22 cellular contexts compared by ENCODE assay signal in genomic region chr6:135815216-135815615, GRCh38. TPM values are rescaled to one million over a fixed set of nuclear protein-coding genes. Genes with fewer than 3 reads are reported as not detected.
DNase-seq lines count a peak whose midpoint lies in the region; ATAC-seq, FAIRE-seq and TF ChIP-seq lines count a peak whose summit lies in the region.
"Had no signal": no experiment of that assay in that cellular context is flagged by ENCODE, and none has a peak within 500 bp of the region (broad histone marks: within the 10 kb centered on the region; RNA-seq: fewer than 3 reads in every experiment).

No MANE protein-coding gene starts in this region.

- no peak overlapping the region for H3K23ac ChIP-seq in H1 (ENCODE audit: insufficient read length)

- H3K79me1 ChIP-seq in H1 (ENCODE audit: low read depth, low read length) = no peaks in the 10 kb centered on the region

- H3K4me3 ChIP-seq in HepG2 (replicated peaks in 1 of 3; ENCODE audit: insufficient read depth in 1 of 3, low read depth in 2 of 3, low read length in 3 of 3) (no peak overlapping the region), right lobe of liver (no peak overlapping the region), H1 (ENCODE audit: extremely low read depth in 1 of 4, insufficient read depth in 2 of 4, low read depth in 3 of 4, low read length in 4 of 4) (no peak overlapping the region), OCI-LY7 (ENCODE audit: low read depth, low read length, poor library complexity, severe bottlenecking) (no peak overlapping the region)
- H3K4me3 ChIP-seq: BLaER1, GM23248 had no signal

- H3K9ac ChIP-seq in HepG2 (ENCODE audit: insufficient read depth, low read depth, low read length) = no peak overlapping the region
- H3K9ac ChIP-seq in H1 (replicated peaks in 1 of 4; ENCODE audit: extremely low read depth in 1 of 4, low read depth in 3 of 4, low read length in 3 of 4) = no peak overlapping the region
- H3K9ac ChIP-seq: BLaER1, GM23248 had no signal

- H2BK5ac ChIP-seq in H1 (ENCODE audit: low read depth, low read length) = no peak overlapping the region

- DNase-seq in HepG2 (ENCODE audit: low spot score) = no peak
- no peak for DNase-seq in right lobe of liver
- no peak for DNase-seq in H1 (ENCODE audit: low read depth in 1 of 2, low spot score in 2 of 2)
- peak; percentile 22 for DNase-seq in iPS DF 4.7 (ENCODE audit: extremely low read depth, low spot score)
- no peak for DNase-seq in activated T-cell treated with anti-CD3 and anti-CD28 coated beads, Interleukin-2, amount 50 U/mL, for 24 hours
- DNase-seq in OCI-LY7 (ENCODE audit: low spot score) = no peak
- DNase-seq in stimulated activated CD4-positive, alpha-beta T cell treated with anti-CD3 and anti-CD28 coated beads, Interleukin-1b, Interleukin-23, amount 100 ng/mL, for 48 hours = no peak
- DNase-seq in NCI-H748 treated with DMSO at 0.1 percent for 48 hours (lab: John Stamatoyannopoulos, UW) = no peak
- DNase-seq: Caco-2; CD4-positive, CD25-positive, alpha-beta regulatory T cell; CD8-positive, alpha-beta T cell; DMS153; DND-41; GM23248; HCEC 1CT had no signal

- H3K4me1 Mint-ChIP-seq in activated T-cell treated with anti-CD3 and anti-CD28 coated beads, Interleukin-2, amount 50 U/mL, for 24 hours (ENCODE audit: low read depth) = no peaks in the 10 kb centered on the region

- no peak overlapping the region for H2AFZ ChIP-seq in HepG2 (ENCODE audit: low read length)
- no peak overlapping the region for H2AFZ ChIP-seq in H1 (ENCODE audit: low read length)
- H2AFZ ChIP-seq in OCI-LY7 (ENCODE audit: low read length) = no peak overlapping the region
- H2AFZ ChIP-seq: GM23248 had no signal

- H3K56ac ChIP-seq in H1 (replicated peaks; ENCODE audit: insufficient read length, low read depth, low read length) = no peak overlapping the region

- no peaks in the 10 kb centered on the region for H3K36me3 Mint-ChIP-seq in activated T-cell treated with anti-CD3 and anti-CD28 coated beads, Interleukin-2, amount 50 U/mL, for 24 hours (ENCODE audit: low read depth)
- H3K36me3 Mint-ChIP-seq: CD4-positive, CD25-positive, alpha-beta regulatory T cell; CD8-positive, alpha-beta T cell had no signal

- TF ChIP-seq POLR2A in HepG2 (IDR thresholded peaks at IDR 0.05; ENCODE audit: insufficient read depth in 1 of 2, low read depth in 2 of 2, low read length in 2 of 2) = no peak
- TF ChIP-seq POLR2A in right lobe of liver (IDR thresholded peaks at IDR 0.05) = no peak
- no peak for TF ChIP-seq POLR2A in H1 (IDR thresholded peaks at IDR 0.05; ENCODE audit: control extremely low read depth in 1 of 2, low read depth in 2 of 2, low read length in 2 of 2)

- no peak overlapping the region for H3K4me2 ChIP-seq in HepG2 (ENCODE audit: low read depth, low read length)
- H3K4me2 ChIP-seq in H1 (ENCODE audit: insufficient read depth in 1 of 2, low read depth in 2 of 2, low read length in 2 of 2) = peak overlapping the region in 1 of 2 experiments; percentile 41; a peak in 1 of 4 replicates
- H3K4me2 ChIP-seq in OCI-LY7 (ENCODE audit: low read length) = no peak overlapping the region
- H3K4me2 ChIP-seq: BLaER1 had no signal

- 11% methylated on average over 4 of the region's 4 CpGs for WGBS in HepG2 (ENCODE audit: low lambda C conversion rate)
- WGBS in right lobe of liver (ENCODE audit: insufficient coverage, low coverage, low lambda C conversion rate, missing lambda C conversion rate) = 59% methylated on average over 4 of the region's 4 CpGs
- 44% methylated on average over 4 of the region's 4 CpGs; no CpG with 5 or more reads in 1 of the 2 experiments for WGBS in H1 (ENCODE audit: extremely low coverage in 1 of 2, insufficient coverage in 1 of 2, insufficient read length in 1 of 2, insufficient replicate concordance in 2 of 2, low coverage in 1 of 2, low lambda C conversion rate in 2 of 2, missing lambda C conversion rate in 1 of 2), 2 experiments

- H3K27ac Mint-ChIP-seq in activated T-cell treated with anti-CD3 and anti-CD28 coated beads, Interleukin-2, amount 50 U/mL, for 24 hours = no peak overlapping the region
- H3K27ac Mint-ChIP-seq: B cell; CD4-positive, CD25-positive, alpha-beta regulatory T cell; CD8-positive, alpha-beta T cell had no signal

- TF ChIP-seq RAD21 in HepG2 (CRISPR knock-in tag; IDR thresholded peaks at IDR 0.05) = no peak
- TF ChIP-seq RAD21 in H1 (IDR thresholded peaks at IDR 0.05 in 1 of 2, conservative IDR thresholded peaks at IDR 0.05 in 1 of 2; ENCODE audit: low read depth in 2 of 2, low read length in 2 of 2) = no peak

- H4K91ac ChIP-seq in H1 (replicated peaks; ENCODE audit: insufficient read length, low read length) = no peak overlapping the region

- no peak overlapping the region for H2BK15ac ChIP-seq in H1 (ENCODE audit: low read length)

- in situ Hi-C loops in HepG2 (cut with HindIII; ENCODE audit: extremely low pct_ligation_motif_present, low pct_unique_long_range_greater_than_20kb) = no loop called here

- H3K27me3 Mint-ChIP-seq in activated T-cell treated with anti-CD3 and anti-CD28 coated beads, Interleukin-2, amount 50 U/mL, for 24 hours = no peaks in the 10 kb centered on the region

- H4K5ac ChIP-seq in H1 (ENCODE audit: insufficient read length, low read depth, low read length) = no peak overlapping the region

- BruUV-seq in HepG2 (replicated peaks; lab: Mats Ljungman, UMichigan) = no TSS peak
- no TSS peak for BruUV-seq in OCI-LY7 (replicated peaks; lab: Mats Ljungman, UMichigan)

- no peak overlapping the region for H2BK12ac ChIP-seq in H1 (ENCODE audit: low read depth, low read length)

- H3K9me3 Mint-ChIP-seq in activated T-cell treated with anti-CD3 and anti-CD28 coated beads, Interleukin-2, amount 50 U/mL, for 24 hours = no peaks in the 10 kb centered on the region
- H3K9me3 Mint-ChIP-seq: CD8-positive, alpha-beta T cell had no signal

- no peak for FAIRE-seq in HepG2 (lab: Jason Lieb, UNC)
- peak; percentile 24 for FAIRE-seq in H1 (lab: Jason Lieb, UNC)
- FAIRE-seq: A204.1, G401.6, GM12892, H54 had no signal

- POLR2A ChIA-PET in HepG2 (lab: Yijun Ruan, JAX) = no interaction called here
- POLR2A ChIA-PET in H1 (lab: Charles Lee; ENCODE audit: partially characterized antibody) = no interaction called here
- POLR2A ChIA-PET in OCI-LY7 (lab: Charles Lee) = interaction anchor here (1.1 kb wide), 1 partner anchor 31 kb away, joined by 3 read pairs; no protein-coding TSS in a partner anchor

- intact Hi-C loops in HepG2 (cut with micrococcal nuclease; ENCODE audit: unreplicated experiment) (no loop called here), right lobe of liver (cut with DNase I) (no loop called here), OCI-LY7 (cut with micrococcal nuclease; ENCODE audit: unreplicated experiment) (no loop called here)

- H3K36me3 ChIP-seq in HepG2 (replicated peaks in 1 of 2; ENCODE audit: control insufficient read depth in 1 of 2, insufficient read depth in 2 of 2, low read length in 2 of 2) (no peaks in the 10 kb centered on the region), right lobe of liver (peaks cover 0 to 6% (median 2%) of the 10 kb centered on the region in 4 donors), H1 (ENCODE audit: control insufficient read depth in 2 of 4, insufficient read depth in 4 of 4, low read length in 3 of 4) (no peaks in the 10 kb centered on the region), OCI-LY7 (ENCODE audit: insufficient read depth, low read length) (no peaks in the 10 kb centered on the region)
- H3K36me3 ChIP-seq: BLaER1 had no signal

- ATAC-seq in HepG2 (no peak), right lobe of liver (no peak)
- ATAC-seq: CD8-positive, alpha-beta T cell had no signal

- CTCF ChIA-PET in HepG2 (lab: Yijun Ruan, JAX; ENCODE audit: low intra/inter-chr PET ratio, low total read pairs) (no interaction called here), H1 (lab: Charles Lee; ENCODE audit: partially characterized antibody) (interaction anchor here (0.7 kb wide), 1 partner anchor 123 kb away, joined by 3 read pairs; no protein-coding TSS in a partner anchor), OCI-LY7 (lab: Charles Lee; ENCODE audit: unreplicated experiment) (no interaction called here)

- TF ChIP-seq EP300 in HepG2 (IDR thresholded peaks at IDR 0.05; ENCODE audit: low read depth in 2 of 2, low read length in 2 of 2) = no peak
- no peak for TF ChIP-seq EP300 in HepG2 (CRISPR knock-in tag; IDR thresholded peaks at IDR 0.05; ENCODE audit: borderline replicate concordance)
- no peak for TF ChIP-seq EP300 in H1 (IDR thresholded peaks at IDR 0.05; ENCODE audit: borderline replicate concordance in 1 of 2, low read depth in 2 of 2, low read length in 2 of 2)

- H3K27me3 ChIP-seq in HepG2 (ENCODE audit: control insufficient read depth in 1 of 2, insufficient read depth in 2 of 2, low read length in 2 of 2) (no peaks in the 10 kb centered on the region; a peak in 1 of 5 replicates), right lobe of liver (no peaks in the 10 kb centered on the region), H1 (replicated peaks in 1 of 4; ENCODE audit: control insufficient read depth in 3 of 4, extremely low read depth in 1 of 4, insufficient read depth in 3 of 4, low read length in 3 of 4) (no peaks in the 10 kb centered on the region)
- H3K27me3 ChIP-seq: BLaER1 had no signal

- H3K4me3 Mint-ChIP-seq in activated T-cell treated with anti-CD3 and anti-CD28 coated beads, Interleukin-2, amount 50 U/mL, for 24 hours = no peak overlapping the region
- H3K4me3 Mint-ChIP-seq: B cell; CD4-positive, CD25-positive, alpha-beta regulatory T cell; CD8-positive, alpha-beta T cell had no signal

- no peak overlapping the region for H2BK120ac ChIP-seq in H1 (replicated peaks; ENCODE audit: low read depth, low read length)

- H3K23me2 ChIP-seq in H1 (ENCODE audit: low read depth, low read length) = no peaks in the 10 kb centered on the region

- H3K9me3 ChIP-seq in HepG2 (ENCODE audit: low read length) (no peaks in the 10 kb centered on the region), right lobe of liver (no peaks in the 10 kb centered on the region), H1 (ENCODE audit: insufficient read depth in 2 of 2, low read depth in 1 of 2, low read length in 1 of 2) (no peaks in the 10 kb centered on the region), OCI-LY7 (ENCODE audit: low read length) (no peaks in the 10 kb centered on the region)
- H3K9me3 ChIP-seq: BLaER1, Caco-2 had no signal

- no peak overlapping the region for H3K18ac ChIP-seq in H1 (ENCODE audit: extremely low read depth, low read length)

- H3K27ac ChIP-seq in HepG2 (ENCODE audit: extremely low read length, insufficient read depth, low read length) = no peak overlapping the region
- peak overlapping the region in 1 of 3 donors; percentile 42 for H3K27ac ChIP-seq in right lobe of liver
- H3K27ac ChIP-seq in H1 (ENCODE audit: low read depth, low read length) = no peak overlapping the region
- H3K27ac ChIP-seq in OCI-LY7 (ENCODE audit: low read depth, low read length, poor library complexity, severe bottlenecking) = no peak overlapping the region
- H3K27ac ChIP-seq: BLaER1, C4-2B, GM23248 had no signal

- no peak for TF ChIP-seq CTCF in HepG2 (CRISPR knock-in tag; IDR thresholded peaks at IDR 0.05)
- no peak for TF ChIP-seq CTCF in right lobe of liver (IDR thresholded peaks at IDR 0.05)
- no peak for TF ChIP-seq CTCF in H1 (IDR thresholded peaks at IDR 0.05; ENCODE audit: control extremely low read depth in 1 of 3, insufficient read depth in 1 of 3, low read depth in 1 of 3, low read length in 3 of 3)
- no peak for TF ChIP-seq CTCF in OCI-LY7 (conservative IDR thresholded peaks at IDR 0.05; ENCODE audit: low read length)

- no peak overlapping the region for H2BK20ac ChIP-seq in H1 (ENCODE audit: low read length)

- no peak overlapping the region for H3K4ac ChIP-seq in H1 (replicated peaks; ENCODE audit: insufficient read length, low read depth, low read length)

- H3K14ac ChIP-seq in H1 (ENCODE audit: insufficient read length) = no peak overlapping the region

- no peak overlapping the region for H2AK5ac ChIP-seq in H1 (ENCODE audit: low read depth, low read length)

- H3K9me2 ChIP-seq in OCI-LY7 (ENCODE audit: insufficient read depth, low read length) = no peaks in the 10 kb centered on the region

- no peaks in the 10 kb centered on the region for H3K79me2 ChIP-seq in HepG2 (ENCODE audit: insufficient read depth, low read length)
- H3K79me2 ChIP-seq in H1 (ENCODE audit: control insufficient read depth in 1 of 2, insufficient read depth in 2 of 2, low read length in 2 of 2) = no peaks in the 10 kb centered on the region
- no peaks in the 10 kb centered on the region for H3K79me2 ChIP-seq in OCI-LY7 (ENCODE audit: insufficient read depth, low read depth, low read length)

- no peak overlapping the region for H4K8ac ChIP-seq in H1 (ENCODE audit: extremely low read depth, insufficient read depth, low read length)

- H4K20me1 ChIP-seq in HepG2 (ENCODE audit: insufficient read depth, low read length) = no peaks in the 10 kb centered on the region
- no peaks in the 10 kb centered on the region for H4K20me1 ChIP-seq in H1 (replicated peaks in 1 of 2; ENCODE audit: control insufficient read depth in 1 of 2, insufficient read depth in 2 of 2, low read length in 2 of 2)
- H4K20me1 ChIP-seq in OCI-LY7 (ENCODE audit: insufficient read depth, low read length) = no peaks in the 10 kb centered on the region
- H4K20me1 ChIP-seq: BLaER1 had no signal

- H3K4me1 ChIP-seq in HepG2 (ENCODE audit: insufficient read depth, low read length) (peaks cover 8% of the 10 kb centered on the region), right lobe of liver (peaks cover 0 to 14% (median 6%) of the 10 kb centered on the region in 4 donors), H1 (replicated peaks in 1 of 4; ENCODE audit: control insufficient read depth in 3 of 4, insufficient read depth in 4 of 4, low read length in 3 of 4) (peaks cover 0 to 12% (median 3%) of the 10 kb centered on the region in 4 experiments; a peak in 4 of 7 replicates), OCI-LY7 (ENCODE audit: insufficient read depth, low read length, poor library complexity, severe bottlenecking) (no peaks in the 10 kb centered on the region)
- H3K4me1 ChIP-seq: BLaER1 had no signal

RNA-seq across cellular contexts. Expression of gene PDE7B, which starts 36.3 kb away (rescaled TPM):
- total RNA-seq in HepG2 (2016; rRNA removed; fragmentation: Illumina TruSeq; extraction: Trizol) = not detected in 2 replicates
- total RNA-seq in HepG2 (2016; cell fraction: cytosol; rRNA removed; fragmentation: Illumina TruSeq; extraction: Trizol; ENCODE audit: low read depth) = not detected in 2 replicates
- total RNA-seq in HepG2 (2016; cell fraction: insoluble cytoplasmic fraction; rRNA removed; fragmentation: Illumina TruSeq; extraction: Trizol) = not detected in 2 replicates
- total RNA-seq in HepG2 (2016; cell fraction: membrane; rRNA removed; fragmentation: Illumina TruSeq; extraction: Trizol) = not detected in 2 replicates
- total RNA-seq in HepG2 (2016; cell fraction: nucleus; rRNA removed; fragmentation: Illumina TruSeq; extraction: Trizol) = not detected in 2 replicates
- not detected in 2 replicates for polyA plus RNA-seq in HepG2 (2011; rRNA removed)
- polyA plus RNA-seq in HepG2 (2011; cell fraction: cytosol; rRNA removed) = not detected in 2 replicates
- polyA plus RNA-seq in HepG2 (2011; cell fraction: nucleus; rRNA removed) = not detected in 2 replicates
- not detected in 2 replicates for polyA plus RNA-seq in HepG2 (2012)
- polyA plus RNA-seq in HepG2 (2016; cell fraction: cytosol; fragmentation: Illumina TruSeq; extraction: Trizol; ENCODE audit: low read depth) = not detected in 2 replicates
- polyA plus RNA-seq in HepG2 (2016; cell fraction: insoluble cytoplasmic fraction; fragmentation: Illumina TruSeq; extraction: Trizol; ENCODE audit: low read depth) = not detected in 2 replicates
- not detected in 2 replicates for polyA plus RNA-seq in HepG2 (2016; cell fraction: membrane; fragmentation: Illumina TruSeq; extraction: Trizol; ENCODE audit: low read depth)
- not detected in 2 replicates for polyA plus RNA-seq in HepG2 (2016; cell fraction: nucleus; fragmentation: Illumina TruSeq; extraction: Trizol; ENCODE audit: insufficient read depth, low read depth)
- 14.3 TPM in 1 of 2 replicates, not detected in the other for polyA minus RNA-seq in HepG2 (2011; rRNA and poly(A)+ RNA removed; ENCODE audit: low replicate concordance)
- polyA minus RNA-seq in HepG2 (2011; cell fraction: cytosol; rRNA and poly(A)+ RNA removed) = not detected in 2 replicates
- not detected in 2 replicates for polyA minus RNA-seq in HepG2 (2011; cell fraction: nucleus; rRNA and poly(A)+ RNA removed)
- 1 to 10 TPM; 1.1 to 5.1 (median 1.9) TPM for total RNA-seq in right lobe of liver
- total RNA-seq in H1 (2021; fragmentation: NEBNext Ultra II Directional; extraction: Animal tissue kit (Norgen Biotek cat#: 25700)) = not detected in 2 replicates
- not detected in 2 replicates for polyA plus RNA-seq in H1 (2011; rRNA removed)
- not detected for polyA plus RNA-seq in H1 (2011; cell fraction: cytosol; rRNA removed)
- not detected for polyA plus RNA-seq in H1 (2011; cell fraction: nucleus; rRNA removed)
- not detected in 4 replicates for polyA plus RNA-seq in H1 (2012, experiment 1 of 2)
- not detected for polyA plus RNA-seq in H1 (2012, experiment 2 of 2)
- not detected for polyA plus RNA-seq in H1 (2013, experiment 1 of 2)
- polyA plus RNA-seq in H1 (2013, experiment 2 of 2) = 0.02 TPM
- not detected in 2 replicates for polyA minus RNA-seq in H1 (2011; rRNA and poly(A)+ RNA removed)
- polyA minus RNA-seq in H1 (2011; cell fraction: cytosol; rRNA and poly(A)+ RNA removed) = not detected
- not detected for polyA minus RNA-seq in H1 (2011; cell fraction: nucleus; rRNA and poly(A)+ RNA removed)
- not detected in 2 replicates for total RNA-seq in OCI-LY7 (2014; rRNA removed; shearing (Covaris generic))
- total RNA-seq in OCI-LY7 (2022) = not detected in 2 replicates
- total RNA-seq: Caco-2 had no signal

Comparison
In these comparisons a context has a peak if more than half of its experiments do, and no peak if none do; other contexts are left out.
1. Of the 41 proteins assayed by ChIP-seq in both HepG2 and H1: peak only in HepG2: none; only in H1: USF2; in both: none; in neither: 40.